Comparison of ENCODE assay signal across 2 cellular contexts in the genomic region with DNA sequence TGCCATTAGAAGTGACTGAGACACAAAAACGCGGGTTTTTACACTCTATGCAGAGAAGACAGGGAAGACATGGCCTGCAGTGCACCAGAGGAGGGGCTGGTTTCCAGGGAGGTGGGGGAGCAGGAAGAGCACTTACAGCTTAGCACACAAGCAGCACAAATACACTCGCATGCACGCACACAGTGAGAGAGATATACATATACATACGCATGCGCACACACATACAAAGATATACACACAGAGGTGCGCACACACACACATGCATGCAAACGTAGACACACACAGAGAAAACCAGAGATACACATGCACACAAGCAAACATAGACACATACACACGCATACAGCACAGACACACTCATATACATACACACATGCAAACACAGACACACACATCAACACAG.
TF ChIP-seq lines count a peak whose summit lies in the region.

No MANE protein-coding gene starts in this region.

TF ChIP-seq in K562, 482 proteins besides CTCF, POLR2A, EP300 and RAD21:
- TF ChIP-seq, protein P1, sequence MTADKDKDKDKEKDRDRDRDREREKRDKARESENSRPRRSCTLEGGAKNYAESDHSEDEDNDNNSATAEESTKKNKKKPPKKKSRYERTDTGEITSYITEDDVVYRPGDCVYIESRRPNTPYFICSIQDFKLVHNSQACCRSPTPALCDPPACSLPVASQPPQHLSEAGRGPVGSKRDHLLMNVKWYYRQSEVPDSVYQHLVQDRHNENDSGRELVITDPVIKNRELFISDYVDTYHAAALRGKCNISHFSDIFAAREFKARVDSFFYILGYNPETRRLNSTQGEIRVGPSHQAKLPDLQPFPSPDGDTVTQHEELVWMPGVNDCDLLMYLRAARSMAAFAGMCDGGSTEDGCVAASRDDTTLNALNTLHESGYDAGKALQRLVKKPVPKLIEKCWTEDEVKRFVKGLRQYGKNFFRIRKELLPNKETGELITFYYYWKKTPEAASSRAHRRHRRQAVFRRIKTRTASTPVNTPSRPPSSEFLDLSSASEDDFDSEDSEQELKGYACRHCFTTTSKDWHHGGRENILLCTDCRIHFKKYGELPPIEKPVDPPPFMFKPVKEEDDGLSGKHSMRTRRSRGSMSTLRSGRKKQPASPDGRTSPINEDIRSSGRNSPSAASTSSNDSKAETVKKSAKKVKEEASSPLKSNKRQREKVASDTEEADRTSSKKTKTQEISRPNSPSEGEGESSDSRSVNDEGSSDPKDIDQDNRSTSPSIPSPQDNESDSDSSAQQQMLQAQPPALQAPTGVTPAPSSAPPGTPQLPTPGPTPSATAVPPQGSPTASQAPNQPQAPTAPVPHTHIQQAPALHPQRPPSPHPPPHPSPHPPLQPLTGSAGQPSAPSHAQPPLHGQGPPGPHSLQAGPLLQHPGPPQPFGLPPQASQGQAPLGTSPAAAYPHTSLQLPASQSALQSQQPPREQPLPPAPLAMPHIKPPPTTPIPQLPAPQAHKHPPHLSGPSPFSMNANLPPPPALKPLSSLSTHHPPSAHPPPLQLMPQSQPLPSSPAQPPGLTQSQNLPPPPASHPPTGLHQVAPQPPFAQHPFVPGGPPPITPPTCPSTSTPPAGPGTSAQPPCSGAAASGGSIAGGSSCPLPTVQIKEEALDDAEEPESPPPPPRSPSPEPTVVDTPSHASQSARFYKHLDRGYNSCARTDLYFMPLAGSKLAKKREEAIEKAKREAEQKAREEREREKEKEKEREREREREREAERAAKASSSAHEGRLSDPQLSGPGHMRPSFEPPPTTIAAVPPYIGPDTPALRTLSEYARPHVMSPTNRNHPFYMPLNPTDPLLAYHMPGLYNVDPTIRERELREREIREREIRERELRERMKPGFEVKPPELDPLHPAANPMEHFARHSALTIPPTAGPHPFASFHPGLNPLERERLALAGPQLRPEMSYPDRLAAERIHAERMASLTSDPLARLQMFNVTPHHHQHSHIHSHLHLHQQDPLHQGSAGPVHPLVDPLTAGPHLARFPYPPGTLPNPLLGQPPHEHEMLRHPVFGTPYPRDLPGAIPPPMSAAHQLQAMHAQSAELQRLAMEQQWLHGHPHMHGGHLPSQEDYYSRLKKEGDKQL (CRISPR knock-in tag; IDR thresholded peaks at IDR 0.05; ENCODE audit: borderline replicate concordance): no peak
- no peak for TF ChIP-seq ZNF146 (CRISPR knock-in tag; IDR thresholded peaks at IDR 0.05; ENCODE audit: unreplicated experiment)
- no peak for TF ChIP-seq ZNF707 (CRISPR knock-in tag; conservative IDR thresholded peaks at IDR 0.05)
- TF ChIP-seq ZNF24 (IDR thresholded peaks at IDR 0.05): no peak
- peak; percentile 73 to 79 for TF ChIP-seq NRF1 (conservative IDR thresholded peaks at IDR 0.05 in 1 of 2, IDR thresholded peaks at IDR 0.05 in 1 of 2)
- no peak for TF ChIP-seq ZBTB33 (CRISPR knock-in tag; IDR thresholded peaks at IDR 0.05)

TF ChIP-seq in H1, 55 proteins besides CTCF, POLR2A, EP300 and RAD21:
- no peak for TF ChIP-seq SRF (IDR thresholded peaks at IDR 0.05; ENCODE audit: low read depth, low read length)
- no peak for TF ChIP-seq USF2 (IDR thresholded peaks at IDR 0.05; ENCODE audit: low read length)
- no peak for TF ChIP-seq MAFK (IDR thresholded peaks at IDR 0.05; ENCODE audit: low read depth, low read length)
- TF ChIP-seq, protein P2, sequence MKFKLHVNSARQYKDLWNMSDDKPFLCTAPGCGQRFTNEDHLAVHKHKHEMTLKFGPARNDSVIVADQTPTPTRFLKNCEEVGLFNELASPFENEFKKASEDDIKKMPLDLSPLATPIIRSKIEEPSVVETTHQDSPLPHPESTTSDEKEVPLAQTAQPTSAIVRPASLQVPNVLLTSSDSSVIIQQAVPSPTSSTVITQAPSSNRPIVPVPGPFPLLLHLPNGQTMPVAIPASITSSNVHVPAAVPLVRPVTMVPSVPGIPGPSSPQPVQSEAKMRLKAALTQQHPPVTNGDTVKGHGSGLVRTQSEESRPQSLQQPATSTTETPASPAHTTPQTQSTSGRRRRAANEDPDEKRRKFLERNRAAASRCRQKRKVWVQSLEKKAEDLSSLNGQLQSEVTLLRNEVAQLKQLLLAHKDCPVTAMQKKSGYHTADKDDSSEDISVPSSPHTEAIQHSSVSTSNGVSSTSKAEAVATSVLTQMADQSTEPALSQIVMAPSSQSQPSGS (IDR thresholded peaks at IDR 0.05; ENCODE audit: low read length): no peak
- TF ChIP-seq NANOG (IDR thresholded peaks at IDR 0.05; ENCODE audit: insufficient read depth, low read depth, low read length, poor library complexity, severe bottlenecking): no peak
- TF ChIP-seq, protein P3, sequence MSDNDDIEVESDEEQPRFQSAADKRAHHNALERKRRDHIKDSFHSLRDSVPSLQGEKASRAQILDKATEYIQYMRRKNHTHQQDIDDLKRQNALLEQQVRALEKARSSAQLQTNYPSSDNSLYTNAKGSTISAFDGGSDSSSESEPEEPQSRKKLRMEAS (IDR thresholded peaks at IDR 0.05): no peak
- TF ChIP-seq KDM5A (IDR thresholded peaks at IDR 0.05; ENCODE audit: low read length): no peak
- TF ChIP-seq SIRT6 (IDR thresholded peaks at IDR 0.05; ENCODE audit: low read length): no peak
- no peak for TF ChIP-seq SIX5 (IDR thresholded peaks at IDR 0.05; ENCODE audit: low read depth, low read length)
- no peak for TF ChIP-seq TBP (IDR thresholded peaks at IDR 0.05; ENCODE audit: low read depth, low read length)
- TF ChIP-seq SP4 (IDR thresholded peaks at IDR 0.05; ENCODE audit: low read length): no peak
- no peak for TF ChIP-seq SP1 (IDR thresholded peaks at IDR 0.05; ENCODE audit: low read depth, low read length)
